ENCODE assay signal across 2 cellular contexts in genomic region chr14:99484106-99484505, GRCh38.
TF ChIP-seq lines count a peak whose summit lies in the region.

No MANE protein-coding gene starts in this region.

TF ChIP-seq in HEK293, 187 proteins besides CTCF, POLR2A, EP300 and RAD21:
- TF ChIP-seq TCF7L2 (IDR thresholded peaks at IDR 0.05; ENCODE audit: borderline replicate concordance, low read depth, low read length) (no peak), ZBTB44 (tag by site-specific recombination; IDR thresholded peaks at IDR 0.05) (peak; percentile 68; the same call in 1 of the 2 replicates)
TF ChIP-seq in HEK293: peak in this region for 1.

TF ChIP-seq in GM12878, 131 proteins besides CTCF, POLR2A, EP300 and RAD21:
- no peak for TF ChIP-seq TCF12 (IDR thresholded peaks at IDR 0.05; ENCODE audit: low read depth, low read length)
